20 cellular contexts compared by ENCODE assay signal in the genomic region with DNA sequence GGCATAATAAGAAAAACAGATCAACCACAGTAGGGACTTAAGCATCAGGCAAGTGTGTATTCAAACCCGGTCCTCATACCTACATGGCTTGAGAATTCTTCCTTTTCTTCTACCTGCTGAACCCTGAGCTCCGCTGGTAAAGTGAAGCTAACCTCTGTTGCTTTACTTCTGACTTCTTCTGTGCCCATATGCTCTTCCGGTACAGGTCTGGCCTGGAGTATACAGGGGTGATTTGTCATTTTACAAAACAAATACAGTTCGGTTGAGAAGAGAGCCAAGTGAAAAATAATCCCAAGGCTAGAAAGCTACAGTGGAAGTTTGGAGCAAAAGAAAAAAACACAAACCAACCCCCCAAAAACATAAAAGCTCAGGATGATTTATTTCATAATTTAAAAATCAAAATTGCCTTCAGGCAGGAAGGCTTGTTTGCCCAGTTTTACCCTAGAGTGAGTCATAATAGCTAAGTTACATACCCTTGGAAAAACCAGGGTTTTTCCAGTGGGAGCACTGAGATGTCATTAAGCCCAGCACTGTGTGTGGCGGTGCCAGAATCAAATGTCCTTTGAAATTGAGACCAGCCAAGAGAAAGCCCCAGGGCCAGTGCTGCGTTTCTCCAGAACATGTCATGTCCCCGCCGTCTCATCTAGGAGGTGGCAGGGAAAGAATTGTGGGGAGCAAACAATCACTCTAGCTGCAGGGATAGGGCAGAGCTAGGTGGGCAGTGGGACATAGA.
A peak's percentile ranks its signal among the peaks of the same experiment; 100 is the strongest.
DNase-seq lines count a peak whose midpoint lies in the region; ATAC-seq, FAIRE-seq and TF ChIP-seq lines count a peak whose summit lies in the region.
"Had no signal": no experiment of that assay in that cellular context is flagged by ENCODE, and none has a peak within 500 bp of the region (broad histone marks: within the 10 kb centered on the region; RNA-seq: fewer than 3 reads in every experiment).

No MANE protein-coding gene starts in this region.

- H3K27ac ChIP-seq in body of pancreas (peak overlapping the region in 3 of 4 donors; percentile 58 to 69 (median 59)), kidney (ENCODE audit: low read depth in 2 of 2, low read length in 2 of 2) (no peak overlapping the region), prostate gland (no peak overlapping the region)

- H3K9me3 ChIP-seq in body of pancreas, result no peaks in the 10 kb centered on the region
- H3K9me3 ChIP-seq in kidney (ENCODE audit: control insufficient read depth in 1 of 2, low read length in 2 of 2), result no peaks in the 10 kb centered on the region
- H3K9me3 ChIP-seq in prostate gland, result no peaks in the 10 kb centered on the region
- H3K9me3 ChIP-seq: BE2C had no signal

- intact Hi-C loops in body of pancreas (cut with DNase I) (no loop called here), kidney (cut with DNase I) (no loop called here), prostate gland (cut with DNase I) (no loop called here)
- intact Hi-C loops in activated CD8-positive, alpha-beta T cell treated with anti-CD3 and anti-CD28 coated beads for 36 hours (cut with micrococcal nuclease), result no loop called here

- peaks cover 4% of the 10 kb centered on the region for H3K36me3 Mint-ChIP-seq in endothelial cell (ENCODE audit: low read depth, unreplicated experiment)
- no peaks in the 10 kb centered on the region for H3K36me3 Mint-ChIP-seq in activated CD8-positive, alpha-beta T cell treated with anti-CD3 and anti-CD28 coated beads for 36 hours (ENCODE audit: low read depth)
- H3K36me3 Mint-ChIP-seq: CD4-positive, alpha-beta memory T cell had no signal

- H3K27ac Mint-ChIP-seq in endothelial cell (ENCODE audit: unreplicated experiment), result no peak overlapping the region
- H3K27ac Mint-ChIP-seq in activated CD8-positive, alpha-beta T cell treated with anti-CD3 and anti-CD28 coated beads for 36 hours, result no peak overlapping the region

- H3K4me3 Mint-ChIP-seq in endothelial cell (ENCODE audit: unreplicated experiment), result no peak overlapping the region
- H3K4me3 Mint-ChIP-seq in activated CD8-positive, alpha-beta T cell treated with anti-CD3 and anti-CD28 coated beads for 36 hours, result no peak overlapping the region
- H3K4me3 Mint-ChIP-seq: CD4-positive, alpha-beta memory T cell had no signal

- no peak overlapping the region for H3K9ac ChIP-seq in kidney (ENCODE audit: low read length in 2 of 2)

- H3K4me1 Mint-ChIP-seq in endothelial cell (ENCODE audit: unreplicated experiment), result no peaks in the 10 kb centered on the region
- H3K4me1 Mint-ChIP-seq in activated CD8-positive, alpha-beta T cell treated with anti-CD3 and anti-CD28 coated beads for 36 hours (ENCODE audit: low read depth), result no peaks in the 10 kb centered on the region
- H3K4me1 Mint-ChIP-seq: CD4-positive, alpha-beta memory T cell had no signal

- H3K36me3 ChIP-seq in body of pancreas (replicated peaks in 1 of 2; ENCODE audit: insufficient read depth in 1 of 2, low read depth in 2 of 2) (no peaks in the 10 kb centered on the region), kidney (ENCODE audit: control insufficient read depth in 1 of 2, insufficient read depth in 2 of 2, low read length in 2 of 2) (no peaks in the 10 kb centered on the region), prostate gland (no peaks in the 10 kb centered on the region)
- H3K36me3 ChIP-seq: BE2C had no signal

- CTCF ChIA-PET in activated CD8-positive, alpha-beta T cell treated with anti-CD3 and anti-CD28 coated beads for 36 hours (lab: Charles Lee), result interaction anchor here (1.1 kb wide), 1 partner anchor 263 kb away, joined by 3 read pairs; no protein-coding TSS in a partner anchor

- H3K4me1 ChIP-seq in body of pancreas (peaks cover 9% of the 10 kb centered on the region), kidney (ENCODE audit: control insufficient read depth in 1 of 2, insufficient read depth in 1 of 2, low read depth in 1 of 2, low read length in 2 of 2) (no peaks in the 10 kb centered on the region), prostate gland (replicated peaks) (no peaks in the 10 kb centered on the region)
- H3K4me1 ChIP-seq: BE2C had no signal

- no peak for TF ChIP-seq POLR2A in body of pancreas (IDR thresholded peaks at IDR 0.05)
- TF ChIP-seq POLR2A in prostate gland (IDR thresholded peaks at IDR 0.05), result no peak

- no peaks in the 10 kb centered on the region for H3K27me3 Mint-ChIP-seq in endothelial cell (ENCODE audit: unreplicated experiment)
- H3K27me3 Mint-ChIP-seq in activated CD8-positive, alpha-beta T cell treated with anti-CD3 and anti-CD28 coated beads for 36 hours, result peaks cover 4% of the 10 kb centered on the region

- ATAC-seq in body of pancreas (peak; percentile 66), HG02870 (IDR thresholded peaks at IDR 0.05; ENCODE audit: unreplicated experiment) (no peak)
- no peak for ATAC-seq in activated CD8-positive, alpha-beta T cell treated with anti-CD3 and anti-CD28 coated beads for 36 hours
- ATAC-seq: HCT116 had no signal

- TF ChIP-seq CTCF in body of pancreas (IDR thresholded peaks at IDR 0.05) (no peak), kidney (IDR thresholded peaks at IDR 0.05; ENCODE audit: borderline replicate concordance, extremely low read depth, insufficient read depth) (no peak), prostate gland (IDR thresholded peaks at IDR 0.05) (no peak), endothelial cell (IDR thresholded peaks at IDR 0.05; ENCODE audit: unreplicated experiment) (no peak)
- no peak for TF ChIP-seq CTCF in activated CD8-positive, alpha-beta T cell treated with anti-CD3 and anti-CD28 coated beads for 36 hours (IDR thresholded peaks at IDR 0.05)

- DNase-seq in M059J (ENCODE audit: low read depth) (peak; percentile 45), body of pancreas (peak in 3 of 4 donors; percentile 7 to 23 (median 15)), kidney (peak; percentile 59), renal cortical epithelial cell (ENCODE audit: low read depth) (peak; percentile 28), prostate gland (ENCODE audit: low spot score) (no peak), endothelial cell (ENCODE audit: low spot score) (no peak)
- no peak for DNase-seq in activated CD8-positive, alpha-beta T cell treated with anti-CD3 and anti-CD28 coated beads for 36 hours
- DNase-seq: ACHN; BE2C; CD4-positive, alpha-beta memory T cell; DND-41; GDM1; KBM-7; NCI-H1092 treated with DMSO at 0.1 percent for 48 hours; NCI-H187; NCI-H82; SHP77 treated with DMSO at 0.1 percent for 48 hours had no signal

- H3K27me3 ChIP-seq in body of pancreas, result no peaks in the 10 kb centered on the region
- H3K27me3 ChIP-seq in prostate gland (replicated peaks; ENCODE audit: insufficient read depth), result no peaks in the 10 kb centered on the region
- H3K27me3 ChIP-seq: BE2C had no signal

- WGBS in body of pancreas, 2 donors, result 35 to 38% methylated on average over 8 of the region's 8 CpGs
- WGBS in prostate gland, result 43% methylated on average over 8 of the region's 8 CpGs

- no peak for FAIRE-seq in kidney (lab: Jason Lieb, UNC)
- FAIRE-seq: GM12892 had no signal

- POLR2A ChIA-PET in activated CD8-positive, alpha-beta T cell treated with anti-CD3 and anti-CD28 coated beads for 36 hours (lab: Charles Lee), result no interaction called here

- peaks cover 37% of the 10 kb centered on the region for H3K9me3 Mint-ChIP-seq in endothelial cell (ENCODE audit: unreplicated experiment)
- no peaks in the 10 kb centered on the region for H3K9me3 Mint-ChIP-seq in activated CD8-positive, alpha-beta T cell treated with anti-CD3 and anti-CD28 coated beads for 36 hours

- H3K4me3 ChIP-seq in body of pancreas (no peak overlapping the region), kidney (ENCODE audit: low read length in 2 of 2) (no peak overlapping the region), prostate gland (no peak overlapping the region)

Comparison
In these comparisons a context has a peak if more than half of its experiments do, and no peak if none do; other contexts are left out.
1. DNase-seq: peak in M059J (single experiment), body of pancreas (3 of 4), kidney (single experiment) and renal cortical epithelial cell (single experiment); none in prostate gland (single experiment), endothelial cell (single experiment) and activated CD8-positive, alpha-beta T cell treated with anti-CD3 and anti-CD28 coated beads for 36 hours (single experiment).
2. H3K27ac ChIP-seq: peak in body of pancreas (3 of 4); none in kidney (0 of 2) and prostate gland (0 of 2).